14 cellular contexts compared by ENCODE assay signal in the genomic region with DNA sequence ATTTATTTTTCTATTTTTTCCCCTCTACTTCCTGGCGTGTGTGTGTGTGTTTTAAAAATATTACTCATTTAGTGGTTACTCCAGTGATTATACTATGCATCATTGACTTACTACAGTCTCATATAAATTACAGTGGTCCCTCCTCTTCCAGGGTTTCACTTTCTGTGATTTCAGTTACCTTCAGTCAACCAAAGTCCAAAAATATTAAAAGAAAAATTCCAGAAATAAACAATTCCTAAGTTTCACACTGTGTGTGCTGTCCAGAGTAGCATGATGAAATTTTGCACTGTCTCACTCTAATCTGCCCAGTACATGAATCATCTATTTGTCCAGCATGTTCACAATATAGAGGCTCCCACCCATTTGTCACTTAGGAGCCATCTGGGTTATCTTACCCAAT. TPM values are rescaled to one million over a fixed set of nuclear protein-coding genes. Genes with fewer than 3 reads are reported as not detected.
A peak's percentile ranks its signal among the peaks of the same experiment; 100 is the strongest.
DNase-seq lines count a peak whose midpoint lies in the region; ATAC-seq and TF ChIP-seq lines count a peak whose summit lies in the region.
"Had no signal": no experiment of that assay in that cellular context is flagged by ENCODE, and none has a peak within 500 bp of the region (broad histone marks: within the 10 kb centered on the region; RNA-seq: fewer than 3 reads in every experiment).

No MANE protein-coding gene starts in this region.

- intact Hi-C loops in mammary epithelial cell (cut with micrococcal nuclease): no loop called here

- WGBS in mammary epithelial cell (ENCODE audit: low coverage, missing lambda C conversion rate): 18% methylated on average over 1 of the region's 1 CpG

- H3K9ac ChIP-seq in mammary epithelial cell (ENCODE audit: insufficient read depth, low read length): no peak overlapping the region

- peak overlapping the region; percentile 42 for H3K4me2 ChIP-seq in mammary epithelial cell (ENCODE audit: insufficient read depth, low read depth, low read length)

- dilution Hi-C loops in mammary epithelial cell (cut with HindIII; ENCODE audit: low sequenced_read_pairs): no loop called here

- no peaks in the 10 kb centered on the region for H3K79me2 ChIP-seq in mammary epithelial cell (ENCODE audit: insufficient read depth, low read length)

- no peaks in the 10 kb centered on the region for H4K20me1 ChIP-seq in mammary epithelial cell (ENCODE audit: insufficient read depth, low read length)

- no peaks in the 10 kb centered on the region for H3K27me3 ChIP-seq in mammary epithelial cell (ENCODE audit: insufficient read depth, low read length)
- H3K27me3 ChIP-seq: uterus had no signal

- no peak overlapping the region for H2AFZ ChIP-seq in mammary epithelial cell (ENCODE audit: low read depth, low read length)

- peaks cover 5% of the 10 kb centered on the region for H3K4me1 ChIP-seq in mammary epithelial cell (ENCODE audit: insufficient read depth, low read length)
- H3K4me1 ChIP-seq: uterus had no signal

- DNase-seq in AG20443 (ENCODE audit: low spot score) (peak; percentile 27), NCI-H226 (peak; percentile 20), mammary epithelial cell (peak; percentile 48), left lobe of liver (ENCODE audit: low spot score) (no peak), T-helper 9 cell (no peak), islet precursor cell (no peak), DMS 273 treated with DMSO at 0.1 percent for 48 hours (lab: John Stamatoyannopoulos, UW) (no peak), DMS79 (lab: John Stamatoyannopoulos, UW) (no peak)
- DNase-seq: caudate nucleus, left cardiac atrium, NCI-H1417 treated with DMSO at 0.1 percent for 48 hours, NCI-H526, uterus had no signal

- no peaks in the 10 kb centered on the region for H3K36me3 ChIP-seq in mammary epithelial cell (ENCODE audit: insufficient read depth, low read length)
- H3K36me3 ChIP-seq: uterus had no signal

- in situ Hi-C loops in mammary epithelial cell (cut with MboI; ENCODE audit: low sequenced_read_pairs in 2 of 2): no loop called here

- no peak overlapping the region for H3K27ac ChIP-seq in mammary epithelial cell (ENCODE audit: insufficient read depth, low read depth, low read length)
- H3K27ac ChIP-seq: uterus had no signal

- peak; percentile 49 for ATAC-seq in left lobe of liver
- ATAC-seq: activated CD4-positive, CD25-positive, alpha-beta regulatory T cell treated with anti-CD3 and anti-CD28 coated beads, Interleukin-2, amount 50 U/mL, for 24 hours had no signal

- CTCF ChIA-PET in mammary epithelial cell (lab: Charles Lee; ENCODE audit: low non-redundant PET): no interaction called here

- H3K9me3 ChIP-seq in mammary epithelial cell (replicated peaks; ENCODE audit: insufficient read depth, low read length): no peaks in the 10 kb centered on the region
- H3K9me3 ChIP-seq: uterus had no signal

- BruUV-seq in mammary epithelial cell (replicated peaks; lab: Mats Ljungman, UMichigan): no TSS peak

- H3K4me3 ChIP-seq in mammary epithelial cell (replicated peaks in 1 of 3; ENCODE audit: insufficient read depth in 1 of 3, low read depth in 2 of 3, low read length in 3 of 3): no peak overlapping the region
- H3K4me3 ChIP-seq: uterus had no signal

- no peak for TF ChIP-seq CTCF in mammary epithelial cell (conservative IDR thresholded peaks at IDR 0.05 in 1 of 2, IDR thresholded peaks at IDR 0.05 in 1 of 2; ENCODE audit: extremely low read depth in 1 of 2, insufficient read depth in 1 of 2, low read depth in 1 of 2, low read length in 2 of 2)

RNA-seq across cellular contexts. Expression of a gene that starts 47.4 kb away (rescaled TPM):
- total RNA-seq in mammary epithelial cell: 1 to 10 TPM; 3.9 to 4.3 TPM
- 1.9 TPM for polyA plus RNA-seq in mammary epithelial cell
- not detected for polyA minus RNA-seq in mammary epithelial cell
- 0.58 TPM for total RNA-seq in left lobe of liver

Comparison
In these comparisons a context has a peak if more than half of its experiments do, and no peak if none do; other contexts are left out.
1. DNase-seq: peak in AG20443 (single experiment), NCI-H226 (single experiment) and mammary epithelial cell (single experiment); none in left lobe of liver (single experiment), T-helper 9 cell (single experiment), islet precursor cell (single experiment), DMS 273 treated with DMSO at 0.1 percent for 48 hours (single experiment) and DMS79 (single experiment).